ENCODE assay signal across 1 cellular context in genomic region chr20:32109392-32110172, GRCh38.
TF ChIP-seq lines count a peak whose summit lies in the region.

TSS of gene TM9SF4 (plus strand) at chr20:32109714. CDS start at chr20:32109741, 27 bp downstream.

TF ChIP-seq in H1, 55 proteins besides CTCF, POLR2A, EP300 and RAD21 (continued from another document):
- TF ChIP-seq CHD7 (IDR thresholded peaks at IDR 0.05; ENCODE audit: insufficient replicate concordance, low read length) (no peak), PHF8 (conservative IDR thresholded peaks at IDR 0.05; ENCODE audit: low read depth, low read length) (peak; percentile 100), TBP (IDR thresholded peaks at IDR 0.05; ENCODE audit: low read depth, low read length) (peak; percentile 93), NANOG (IDR thresholded peaks at IDR 0.05; ENCODE audit: insufficient read depth, low read depth, low read length, poor library complexity, severe bottlenecking) (peak; percentile 7), HDAC2 (IDR thresholded peaks at IDR 0.05; ENCODE audit: borderline replicate concordance in 1 of 2, low read depth in 2 of 2, low read length in 2 of 2) (peak in 1 of 2 experiments; percentile 54; a peak in 1 of 4 replicates), USF2 (IDR thresholded peaks at IDR 0.05; ENCODE audit: low read length) (peak; percentile 42; the same call in 1 of the 2 replicates), GABPA (IDR thresholded peaks at IDR 0.05; ENCODE audit: borderline replicate concordance, insufficient read depth, low read length) (peak; percentile 80; the same call in 1 of the 2 replicates), SP1 (IDR thresholded peaks at IDR 0.05; ENCODE audit: low read depth, low read length) (peak; percentile 46; the same call in 1 of the 2 replicates), SAP30 (IDR thresholded peaks at IDR 0.05; ENCODE audit: insufficient read depth, insufficient replicate concordance, low read length) (peak; percentile 93), POU5F1 (IDR thresholded peaks at IDR 0.05; ENCODE audit: low read depth, low read length) (no peak), BACH1 (IDR thresholded peaks at IDR 0.05; ENCODE audit: low read length) (no peak), EGR1 (IDR thresholded peaks at IDR 0.05; ENCODE audit: borderline replicate concordance, low read depth, low read length) (no peak), KDM1A (IDR thresholded peaks at IDR 0.05; ENCODE audit: borderline replicate concordance, low read length) (no peak), CREB1 (IDR thresholded peaks at IDR 0.05) (peak; percentile 97), TAF1 (IDR thresholded peaks at IDR 0.05; ENCODE audit: low read depth, low read length) (peak; percentile 100), TEAD4 (IDR thresholded peaks at IDR 0.05; ENCODE audit: low read depth, low read length) (no peak), YY1 (IDR thresholded peaks at IDR 0.05; ENCODE audit: low read depth, low read length) (peak; percentile 100), RBBP5 (IDR thresholded peaks at IDR 0.05; ENCODE audit: borderline replicate concordance, low read depth, low read length) (peak; percentile 46; the same call in 1 of the 2 replicates), SIN3A (conservative IDR thresholded peaks at IDR 0.05 in 1 of 2, IDR thresholded peaks at IDR 0.05 in 1 of 2; ENCODE audit: low read depth in 1 of 2, low read length in 2 of 2) (0 out of 4 replicates have a peak, but pooled peaks have one; percentile 82 to 88), CHD2 (IDR thresholded peaks at IDR 0.05; ENCODE audit: low read length) (peak; percentile 59; the same call in 1 of the 2 replicates), SP2 (IDR thresholded peaks at IDR 0.05; ENCODE audit: low read length) (no peak), JUND (IDR thresholded peaks at IDR 0.05; ENCODE audit: low read length) (peak; percentile 95), POLR2AphosphoS5 (IDR thresholded peaks at IDR 0.05; ENCODE audit: low read depth, low read length) (peak; percentile 99), E2F6 (IDR thresholded peaks at IDR 0.05) (peak; percentile 68), ATF2 (IDR thresholded peaks at IDR 0.05; ENCODE audit: low read length) (peak; percentile 98), TAF7 (optimal IDR thresholded peaks at IDR 0.05; ENCODE audit: borderline replicate concordance, low read depth, low read length) (peak; percentile 93), NRF1 (IDR thresholded peaks at IDR 0.05; ENCODE audit: low read depth, low read length) (no peak), CHD1 (IDR thresholded peaks at IDR 0.05; ENCODE audit: low read depth, low read length) (0 out of 2 replicates have a peak, but pooled peaks have one; percentile 25), MAX (IDR thresholded peaks at IDR 0.05) (peak; percentile 94), ATF3 (IDR thresholded peaks at IDR 0.05; ENCODE audit: insufficient read depth, low read depth, low read length) (0 out of 2 replicates have a peak, but pooled peaks have one; percentile 36), ASH2L (IDR thresholded peaks at IDR 0.05; ENCODE audit: low read length) (peak; percentile 97), TCF12 (IDR thresholded peaks at IDR 0.05; ENCODE audit: low read depth, low read length) (0 out of 2 replicates have a peak, but pooled peaks have one; percentile 10), RFX5 (IDR thresholded peaks at IDR 0.05; ENCODE audit: borderline replicate concordance, low read depth, low read length) (no peak), GTF2F1 (IDR thresholded peaks at IDR 0.05; ENCODE audit: borderline replicate concordance, low read depth, low read length) (0 out of 2 replicates have a peak, but pooled peaks have one; percentile 32), KDM4A (IDR thresholded peaks at IDR 0.05; ENCODE audit: low read depth, low read length, severe bottlenecking) (peak; percentile 97), KDM5A (IDR thresholded peaks at IDR 0.05; ENCODE audit: low read length) (peak; percentile 95), SUZ12 (IDR thresholded peaks at IDR 0.05; ENCODE audit: low read length) (no peak), RNF2 (IDR thresholded peaks at IDR 0.05; ENCODE audit: borderline replicate concordance, low read depth, low read length, missing control alignments, poor library complexity, severe bottlenecking) (no peak), ZNF274 (IDR thresholded peaks at IDR 0.05; ENCODE audit: borderline replicate concordance, extremely low read depth, low read length) (no peak), SIX5 (IDR thresholded peaks at IDR 0.05; ENCODE audit: low read depth, low read length) (peak; percentile 90), SP4 (IDR thresholded peaks at IDR 0.05; ENCODE audit: low read length) (no peak; the same call in 1 of the 2 replicates), CBX8 (IDR thresholded peaks at IDR 0.05; ENCODE audit: borderline replicate concordance, low read depth, low read length) (no peak), BRCA1 (IDR thresholded peaks at IDR 0.05; ENCODE audit: low read depth, low read length) (peak; percentile 26; the same call in 1 of the 2 replicates), JUN (IDR thresholded peaks at IDR 0.05; ENCODE audit: low read depth, low read length) (peak; percentile 71; the same call in 1 of the 2 replicates), RXRA (IDR thresholded peaks at IDR 0.05; ENCODE audit: insufficient read depth, low read depth, low read length) (no peak), SIRT6 (IDR thresholded peaks at IDR 0.05; ENCODE audit: low read length) (no peak)
